1 cellular context compared by ENCODE assay signal in the genomic region with DNA sequence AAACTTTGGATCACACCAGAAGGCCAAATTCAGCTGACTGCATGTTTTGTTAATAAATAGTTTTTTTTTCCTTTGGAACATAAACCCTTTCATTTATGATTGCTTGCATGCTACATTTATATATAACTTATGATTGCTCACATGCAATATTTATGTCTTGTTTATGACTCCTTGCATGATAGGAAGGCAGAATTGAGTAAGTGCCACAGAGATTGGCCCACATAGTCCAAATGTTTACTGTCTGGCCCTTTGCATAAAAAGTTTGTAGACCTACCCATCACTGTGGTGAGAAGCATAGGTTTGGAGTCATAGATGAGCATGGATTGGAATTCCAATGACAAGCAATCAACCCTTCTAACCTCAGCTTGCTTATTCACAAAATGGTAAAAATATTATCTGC.
A peak's percentile ranks its signal among the peaks of the same experiment; 100 is the strongest.
TF ChIP-seq lines count a peak whose summit lies in the region.

No MANE protein-coding gene starts in this region.

TF ChIP-seq in IMR-90, 13 proteins besides CTCF, POLR2A, EP300 and RAD21:
- TF ChIP-seq SMC3 (IDR thresholded peaks at IDR 0.05; ENCODE audit: low read depth, low read length) (no peak), MAFK (IDR thresholded peaks at IDR 0.05; ENCODE audit: low read depth, low read length) (no peak), CEBPB (IDR thresholded peaks at IDR 0.05; ENCODE audit: low read depth, low read length) (peak; percentile 61), BHLHE40 (IDR thresholded peaks at IDR 0.05; ENCODE audit: low read depth, low read length) (0 out of 2 replicates have a peak, but pooled peaks have one; percentile 35)
